In the genomic region with DNA sequence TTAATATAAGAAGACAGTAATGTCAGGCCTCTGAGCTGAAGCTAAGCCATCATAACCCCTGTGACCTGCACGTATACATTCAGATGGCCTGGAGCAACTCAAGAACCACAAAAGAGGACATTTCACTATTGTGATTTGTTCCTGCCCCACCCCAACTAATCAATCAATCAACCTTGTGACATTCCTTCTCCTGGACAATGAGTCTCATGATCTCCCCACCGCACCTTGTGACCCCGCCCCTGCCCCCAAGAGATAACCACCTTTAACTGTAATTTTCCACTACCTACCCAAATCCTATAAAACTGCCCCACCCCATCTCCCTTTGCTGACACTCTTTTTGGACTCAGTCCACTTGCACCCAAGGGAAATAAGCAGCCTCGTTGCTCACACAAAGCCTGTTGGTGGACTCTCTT, we compare ENCODE assay signal across 22 cellular contexts. TPM values are rescaled to one million over a fixed set of nuclear protein-coding genes. Genes with fewer than 3 reads are reported as not detected.
DNase-seq lines count a peak whose midpoint lies in the region; ATAC-seq, FAIRE-seq and TF ChIP-seq lines count a peak whose summit lies in the region.
"Had no signal": no experiment of that assay in that cellular context is flagged by ENCODE, and none has a peak within 500 bp of the region (broad histone marks: within the 10 kb centered on the region; RNA-seq: fewer than 3 reads in every experiment).

No MANE protein-coding gene starts in this region.

- no peak overlapping the region for H3K14ac ChIP-seq in H1 (ENCODE audit: insufficient read length)

- no peak overlapping the region for H2AK5ac ChIP-seq in H1 (ENCODE audit: low read depth, low read length)

- no peaks in the 10 kb centered on the region for H4K20me1 ChIP-seq in H1 (replicated peaks in 1 of 2; ENCODE audit: control insufficient read depth in 1 of 2, insufficient read depth in 2 of 2, low read length in 2 of 2)

- intact Hi-C loops in Caco-2 (cut with micrococcal nuclease; ENCODE audit: unreplicated experiment) (no loop called here), uterus (cut with DNase I; ENCODE audit: low total_unique reads) (no loop called here)

- H3K27me3 ChIP-seq in CD8-positive, alpha-beta memory T cell (ENCODE audit: insufficient read depth, low read length, poor library complexity, severe bottlenecking): peaks cover 8% of the 10 kb centered on the region
- no peaks in the 10 kb centered on the region for H3K27me3 ChIP-seq in H1 (replicated peaks in 1 of 4; ENCODE audit: control insufficient read depth in 3 of 4, extremely low read depth in 1 of 4, insufficient read depth in 3 of 4, low read length in 3 of 4)
- no peaks in the 10 kb centered on the region for H3K27me3 ChIP-seq in Caco-2 (replicated peaks; ENCODE audit: control insufficient read depth, insufficient read depth, low read length)
- H3K27me3 ChIP-seq in uterus: no peaks in the 10 kb centered on the region
- H3K27me3 ChIP-seq: Peyer's patch had no signal

- H2BK120ac ChIP-seq in H1 (replicated peaks; ENCODE audit: low read depth, low read length): peak overlapping the region; percentile 95

- H3K56ac ChIP-seq in H1 (replicated peaks; ENCODE audit: insufficient read length, low read depth, low read length): no peak overlapping the region

- no peaks in the 10 kb centered on the region for H3K79me2 ChIP-seq in H1 (ENCODE audit: control insufficient read depth in 1 of 2, insufficient read depth in 2 of 2, low read length in 2 of 2)

- H2BK12ac ChIP-seq in H1 (ENCODE audit: low read depth, low read length): no peak overlapping the region

- no peak overlapping the region for H4K5ac ChIP-seq in H1 (ENCODE audit: insufficient read length, low read depth, low read length)

- H2AFZ ChIP-seq in H1 (ENCODE audit: low read length): no peak overlapping the region

- H2BK15ac ChIP-seq in H1 (ENCODE audit: low read length): no peak overlapping the region

- TF ChIP-seq RAD21 in H1 (IDR thresholded peaks at IDR 0.05 in 1 of 2, conservative IDR thresholded peaks at IDR 0.05 in 1 of 2; ENCODE audit: low read depth in 2 of 2, low read length in 2 of 2): no peak

- CTCF ChIA-PET in CD8-positive, alpha-beta memory T cell (lab: Charles Lee): no interaction called here
- CTCF ChIA-PET in HEK293 (lab: Yijun Ruan, JAX): interaction anchor here (1.4 kb wide), 1 partner anchor 10 kb away, joined by 4 read pairs; no protein-coding TSS in a partner anchor
- CTCF ChIA-PET in H1 (lab: Charles Lee; ENCODE audit: partially characterized antibody): interaction anchor here (0.7 kb wide), 1 partner anchor 89 kb away, joined by 3 read pairs; no protein-coding TSS in a partner anchor
- CTCF ChIA-PET in Caco-2 (lab: Charles Lee): no interaction called here

- no peak overlapping the region for H3K4me3 ChIP-seq in CD8-positive, alpha-beta memory T cell (ENCODE audit: low read length)
- H3K4me3 ChIP-seq in HEK293 (ENCODE audit: low read depth, low read length) (no peak overlapping the region), H1 (ENCODE audit: extremely low read depth in 1 of 4, insufficient read depth in 2 of 4, low read depth in 3 of 4, low read length in 4 of 4) (no peak overlapping the region), Caco-2 (ENCODE audit: low read depth, low read length) (no peak overlapping the region), uterus (no peak overlapping the region)
- H3K4me3 ChIP-seq: lung, Peyer's patch had no signal

- H4K91ac ChIP-seq in H1 (replicated peaks; ENCODE audit: insufficient read length, low read length): peak overlapping the region; percentile 76

- no peaks in the 10 kb centered on the region for H3K9me3 Mint-ChIP-seq in CD8-positive, alpha-beta memory T cell
- H3K9me3 Mint-ChIP-seq in Caco-2 (ENCODE audit: unreplicated experiment): peaks cover 21% of the 10 kb centered on the region
- no peaks in the 10 kb centered on the region for H3K9me3 Mint-ChIP-seq in effector memory CD8-positive, alpha-beta T cell
- H3K9me3 Mint-ChIP-seq: activated naive CD8-positive, alpha-beta T cell treated with anti-CD3 and anti-CD28 coated beads, Interleukin-2, amount 50 U/mL, for 24 hours; immature natural killer cell; natural killer cell had no signal

- H3K4me2 ChIP-seq in H1 (ENCODE audit: insufficient read depth in 1 of 2, low read depth in 2 of 2, low read length in 2 of 2): no peak overlapping the region

- WGBS in H1 (ENCODE audit: extremely low coverage in 1 of 2, insufficient coverage in 1 of 2, insufficient read length in 1 of 2, insufficient replicate concordance in 2 of 2, low coverage in 1 of 2, low lambda C conversion rate in 2 of 2, missing lambda C conversion rate in 1 of 2), 2 experiments: 88% methylated on average over 4 of the region's 4 CpGs; no CpG with 5 or more reads in 1 of the 2 experiments

- no peak overlapping the region for H3K18ac ChIP-seq in H1 (ENCODE audit: extremely low read depth, low read length)

- peaks cover 2% of the 10 kb centered on the region; the same call in 1 of the 2 replicates for H3K23me2 ChIP-seq in H1 (ENCODE audit: low read depth, low read length)

- H3K23ac ChIP-seq in H1 (ENCODE audit: insufficient read length): no peak overlapping the region

- H3K27me3 Mint-ChIP-seq in CD8-positive, alpha-beta memory T cell: peaks cover 5 to 8% of the 10 kb centered on the region in 2 donors
- no peaks in the 10 kb centered on the region for H3K27me3 Mint-ChIP-seq in Caco-2 (ENCODE audit: insufficient read depth, unreplicated experiment)
- no peaks in the 10 kb centered on the region for H3K27me3 Mint-ChIP-seq in effector memory CD8-positive, alpha-beta T cell

- no peak overlapping the region for H4K8ac ChIP-seq in H1 (ENCODE audit: extremely low read depth, insufficient read depth, low read length)

- no peak overlapping the region for H3K4me3 Mint-ChIP-seq in CD8-positive, alpha-beta memory T cell
- H3K4me3 Mint-ChIP-seq in Caco-2 (ENCODE audit: unreplicated experiment): no peak overlapping the region
- no peak overlapping the region for H3K4me3 Mint-ChIP-seq in effector memory CD8-positive, alpha-beta T cell
- H3K4me3 Mint-ChIP-seq: activated naive CD8-positive, alpha-beta T cell treated with anti-CD3 and anti-CD28 coated beads, Interleukin-2, amount 50 U/mL, for 24 hours; immature natural killer cell; natural killer cell; WTC11 had no signal

- peaks cover 0 to 3% (median 0%) of the 10 kb centered on the region in 3 donors for H3K4me1 Mint-ChIP-seq in CD8-positive, alpha-beta memory T cell
- no peaks in the 10 kb centered on the region for H3K4me1 Mint-ChIP-seq in Caco-2 (ENCODE audit: low read depth, unreplicated experiment)
- peaks cover 4 to 5% of the 10 kb centered on the region in 2 donors for H3K4me1 Mint-ChIP-seq in effector memory CD8-positive, alpha-beta T cell (ENCODE audit: low read depth in 2 of 2)
- H3K4me1 Mint-ChIP-seq: natural killer cell had no signal

- POLR2A ChIA-PET in CD8-positive, alpha-beta memory T cell (lab: Charles Lee): no interaction called here
- POLR2A ChIA-PET in HEK293 (lab: Yijun Ruan, JAX): no interaction called here
- POLR2A ChIA-PET in H1 (lab: Charles Lee; ENCODE audit: partially characterized antibody): no interaction called here
- POLR2A ChIA-PET in Caco-2 (lab: Charles Lee): no interaction called here

- peak overlapping the region; percentile 98 for H2BK5ac ChIP-seq in H1 (ENCODE audit: low read depth, low read length)

- H3K79me1 ChIP-seq in H1 (ENCODE audit: low read depth, low read length): no peaks in the 10 kb centered on the region

- H3K9ac ChIP-seq in H1 (replicated peaks in 1 of 4; ENCODE audit: extremely low read depth in 1 of 4, low read depth in 3 of 4, low read length in 3 of 4): no peak overlapping the region

- DNase-seq in CD8-positive, alpha-beta memory T cell: no peak
- peak; percentile 25 for DNase-seq in OCI-M1 (lab: John Stamatoyannopoulos, UW)
- DNase-seq in H1 (ENCODE audit: low read depth in 1 of 2, low spot score in 2 of 2): no peak
- DNase-seq in Caco-2: no peak
- no peak for DNase-seq in effector memory CD8-positive, alpha-beta T cell
- DNase-seq in uterus: no peak
- DNase-seq: activated naive CD8-positive, alpha-beta T cell treated with anti-CD3 and anti-CD28 coated beads, Interleukin-2, amount 50 U/mL, for 24 hours; GF-D8; head of caudate nucleus; immature natural killer cell; natural killer cell; NCI-H187 treated with DMSO at 0.1 percent for 48 hours; NCI-H510A treated with DMSO at 0.1 percent for 48 hours; Peyer's patch; SW 1271 had no signal

- no peak for TF ChIP-seq EP300 in H1 (IDR thresholded peaks at IDR 0.05; ENCODE audit: borderline replicate concordance in 1 of 2, low read depth in 2 of 2, low read length in 2 of 2)

- no peak for TF ChIP-seq CTCF in HEK293 (tag by site-specific recombination; IDR thresholded peaks at IDR 0.05)
- TF ChIP-seq CTCF in H1 (IDR thresholded peaks at IDR 0.05; ENCODE audit: control extremely low read depth in 1 of 3, insufficient read depth in 1 of 3, low read depth in 1 of 3, low read length in 3 of 3): no peak
- TF ChIP-seq CTCF in Caco-2 (IDR thresholded peaks at IDR 0.05; ENCODE audit: insufficient read depth in 1 of 2, low read depth in 1 of 2, low read length in 1 of 2, severe bottlenecking in 1 of 2, unreplicated experiment in 1 of 2): no peak
- no peak for TF ChIP-seq CTCF in uterus (IDR thresholded peaks at IDR 0.05)

- no peak for TF ChIP-seq POLR2A in H1 (IDR thresholded peaks at IDR 0.05; ENCODE audit: control extremely low read depth in 1 of 2, low read depth in 2 of 2, low read length in 2 of 2)
- TF ChIP-seq POLR2A in uterus (IDR thresholded peaks at IDR 0.05): no peak

- BruUV-seq in Caco-2 (replicated peaks; lab: Mats Ljungman, UMichigan): no TSS peak

- H3K36me3 Mint-ChIP-seq in CD8-positive, alpha-beta memory T cell: peaks cover 0 to 4% (median 0%) of the 10 kb centered on the region in 3 donors
- no peaks in the 10 kb centered on the region for H3K36me3 Mint-ChIP-seq in Caco-2 (ENCODE audit: insufficient read depth, unreplicated experiment)
- no peaks in the 10 kb centered on the region for H3K36me3 Mint-ChIP-seq in effector memory CD8-positive, alpha-beta T cell (ENCODE audit: insufficient read depth)
- H3K36me3 Mint-ChIP-seq: immature natural killer cell, natural killer cell had no signal

- no peaks in the 10 kb centered on the region for H3K9me3 ChIP-seq in CD8-positive, alpha-beta memory T cell (ENCODE audit: low read length)
- no peaks in the 10 kb centered on the region; the same call in 1 of the 2 replicates for H3K9me3 ChIP-seq in HEK293 (ENCODE audit: control insufficient read depth, insufficient read depth, low read depth, low read length)
- peaks cover 7 to 12% of the 10 kb centered on the region in 2 experiments for H3K9me3 ChIP-seq in H1 (ENCODE audit: insufficient read depth in 2 of 2, low read depth in 1 of 2, low read length in 1 of 2)
- H3K9me3 ChIP-seq in Caco-2: peaks cover 5% of the 10 kb centered on the region; the same call in 1 of the 2 replicates
- H3K9me3 ChIP-seq in uterus: no peaks in the 10 kb centered on the region
- H3K9me3 ChIP-seq: Peyer's patch had no signal

- H3K27ac Mint-ChIP-seq in CD8-positive, alpha-beta memory T cell: no peak overlapping the region
- no peak overlapping the region for H3K27ac Mint-ChIP-seq in Caco-2 (ENCODE audit: unreplicated experiment)
- H3K27ac Mint-ChIP-seq in effector memory CD8-positive, alpha-beta T cell: no peak overlapping the region
- H3K27ac Mint-ChIP-seq: activated naive CD8-positive, alpha-beta T cell treated with anti-CD3 and anti-CD28 coated beads, Interleukin-2, amount 50 U/mL, for 24 hours; immature natural killer cell; natural killer cell; WTC11 had no signal

- peaks cover 7% of the 10 kb centered on the region for H3K4me1 ChIP-seq in CD8-positive, alpha-beta memory T cell (ENCODE audit: insufficient read depth, low read length)
- H3K4me1 ChIP-seq in HEK293 (ENCODE audit: control insufficient read depth, insufficient read depth, low read length) (no peaks in the 10 kb centered on the region), H1 (replicated peaks in 1 of 4; ENCODE audit: control insufficient read depth in 3 of 4, insufficient read depth in 4 of 4, low read length in 3 of 4) (peaks cover 0 to 4% (median 0%) of the 10 kb centered on the region in 4 experiments; a peak in 3 of 7 replicates), Caco-2 (no peaks in the 10 kb centered on the region), uterus (no peaks in the 10 kb centered on the region)

- FAIRE-seq in H1 (lab: Jason Lieb, UNC): no peak
- FAIRE-seq: bronchial epithelial cell had no signal

- no peak overlapping the region for H2BK20ac ChIP-seq in H1 (ENCODE audit: low read length)

- peak overlapping the region; percentile 57 for H3K27ac ChIP-seq in CD8-positive, alpha-beta memory T cell (ENCODE audit: low read depth, low read length)
- H3K27ac ChIP-seq in HEK293 (ENCODE audit: extremely low read depth, low read depth, low read length) (peak overlapping the region; percentile 26; the same call in 1 of the 2 replicates), H1 (ENCODE audit: low read depth, low read length) (no peak overlapping the region), uterus (no peak overlapping the region)

- no peaks in the 10 kb centered on the region for H3K36me3 ChIP-seq in CD8-positive, alpha-beta memory T cell (ENCODE audit: insufficient read depth, low read length)
- H3K36me3 ChIP-seq in HEK293 (ENCODE audit: control insufficient read depth in 2 of 2, insufficient read depth in 1 of 2, low read length in 2 of 2) (no peaks in the 10 kb centered on the region), H1 (ENCODE audit: control insufficient read depth in 2 of 4, insufficient read depth in 4 of 4, low read length in 3 of 4) (no peaks in the 10 kb centered on the region), Caco-2 (ENCODE audit: control insufficient read depth, insufficient read depth, low read length) (no peaks in the 10 kb centered on the region), uterus (no peaks in the 10 kb centered on the region)
- H3K36me3 ChIP-seq: Peyer's patch had no signal

- peak overlapping the region; percentile 94 for H3K4ac ChIP-seq in H1 (replicated peaks; ENCODE audit: insufficient read length, low read depth, low read length)

- ATAC-seq in effector memory CD8-positive, alpha-beta T cell (replicated peaks): no peak
- ATAC-seq in GM21526 (IDR thresholded peaks at IDR 0.05; ENCODE audit: low FRiP score, unreplicated experiment): no peak
- ATAC-seq: activated naive CD8-positive, alpha-beta T cell treated with anti-CD3 and anti-CD28 coated beads, Interleukin-2, amount 50 U/mL, for 24 hours; WTC11 had no signal

RNA-seq across cellular contexts. Expression of a gene that starts 14.1 kb away (rescaled TPM):
- 10 to 100 TPM; 63.1 to 70.0 TPM for total RNA-seq in CD8-positive, alpha-beta memory T cell
- 4.0 TPM for polyA plus RNA-seq in CD8-positive, alpha-beta memory T cell
- 0.84 and 1.3 TPM in 2 replicates for total RNA-seq in H1 (2021; fragmentation: NEBNext Ultra II Directional; extraction: Animal tissue kit (Norgen Biotek cat#: 25700))
- 12.0 and 13.0 TPM in 2 replicates for polyA plus RNA-seq in H1 (2011; rRNA removed)
- 8.1 TPM for polyA plus RNA-seq in H1 (2011; cell fraction: cytosol; rRNA removed)
- 10.7 TPM for polyA plus RNA-seq in H1 (2011; cell fraction: nucleus; rRNA removed)
- polyA plus RNA-seq in H1 (2012, experiment 1 of 2): 1.7 to 5.8 TPM (median 3.9 TPM) in 4 replicates
- polyA plus RNA-seq in H1 (2012, experiment 2 of 2): 4.4 TPM
- polyA plus RNA-seq in H1 (2013, experiment 1 of 2): 3.6 TPM
- 4.2 TPM for polyA plus RNA-seq in H1 (2013, experiment 2 of 2)
- 2.1 and 2.5 TPM in 2 replicates for polyA minus RNA-seq in H1 (2011; rRNA and poly(A)+ RNA removed)
- polyA minus RNA-seq in H1 (2011; cell fraction: cytosol; rRNA and poly(A)+ RNA removed): 1.8 TPM
- 2.3 TPM for polyA minus RNA-seq in H1 (2011; cell fraction: nucleus; rRNA and poly(A)+ RNA removed)
- not detected in 2 replicates for total RNA-seq in Caco-2 (2022)
- total RNA-seq in uterus: 1 to 10 TPM in 1 of 4 donors, not detected in 3; 1.2 TPM
- total RNA-seq: bronchial epithelial cell, dermis blood vessel endothelial cell, Peyer's patch, temporal lobe had no signal

RNA-seq across cellular contexts. Expression of a gene that starts 46.0 kb away (rescaled TPM):
- total RNA-seq in CD8-positive, alpha-beta memory T cell: 10 to 100 TPM; 11.3 to 12.1 TPM
- 4.5 TPM for polyA plus RNA-seq in CD8-positive, alpha-beta memory T cell
- 1.7 and 1.8 TPM in 2 replicates for total RNA-seq in H1 (2021; fragmentation: NEBNext Ultra II Directional; extraction: Animal tissue kit (Norgen Biotek cat#: 25700))
- 4.4 TPM in 2 replicates for polyA plus RNA-seq in H1 (2011; rRNA removed)
- 2.9 TPM for polyA plus RNA-seq in H1 (2011; cell fraction: cytosol; rRNA removed)
- 2.6 TPM for polyA plus RNA-seq in H1 (2011; cell fraction: nucleus; rRNA removed)
- polyA plus RNA-seq in H1 (2012, experiment 1 of 2): 2.6 to 3.2 TPM (median 3.1 TPM) in 4 replicates
- 3.1 TPM for polyA plus RNA-seq in H1 (2012, experiment 2 of 2)
- polyA plus RNA-seq in H1 (2013, experiment 1 of 2): 8.5 TPM
- 10.1 TPM for polyA plus RNA-seq in H1 (2013, experiment 2 of 2)
- polyA minus RNA-seq in H1 (2011; rRNA and poly(A)+ RNA removed): 1.1 and 1.3 TPM in 2 replicates
- 3.4 TPM for polyA minus RNA-seq in H1 (2011; cell fraction: cytosol; rRNA and poly(A)+ RNA removed)
- polyA minus RNA-seq in H1 (2011; cell fraction: nucleus; rRNA and poly(A)+ RNA removed): 5.8 TPM
- total RNA-seq in Caco-2 (2022): 0.77 and 1.3 TPM in 2 replicates
- under 1 TPM in 1 of 4 donors, not detected in 3; 0.28 TPM for total RNA-seq in uterus

Comparison
In these comparisons a context has a peak if more than half of its experiments do, and no peak if none do; other contexts are left out.
1. H3K27ac ChIP-seq: peak in CD8-positive, alpha-beta memory T cell (single experiment) and HEK293 (single experiment); none in H1 (single experiment) and uterus (0 of 2).
2. RNA of a gene that starts 14.1 kb away (total RNA-seq): 63.1 to 70.0 TPM in CD8-positive, alpha-beta memory T cell; 0.84 to 1.3 TPM in H1, 1.2 TPM in uterus and not detected in Caco-2; every median in the first group is over 10 times any median in the second.
3. CTCF ChIA-PET loops: an anchor here in HEK293 (1.4 kb wide) and H1 (0.7 kb wide); none called in CD8-positive, alpha-beta memory T cell and Caco-2.